Comparison of ENCODE assay signal across 8 cellular contexts in the genomic region with DNA sequence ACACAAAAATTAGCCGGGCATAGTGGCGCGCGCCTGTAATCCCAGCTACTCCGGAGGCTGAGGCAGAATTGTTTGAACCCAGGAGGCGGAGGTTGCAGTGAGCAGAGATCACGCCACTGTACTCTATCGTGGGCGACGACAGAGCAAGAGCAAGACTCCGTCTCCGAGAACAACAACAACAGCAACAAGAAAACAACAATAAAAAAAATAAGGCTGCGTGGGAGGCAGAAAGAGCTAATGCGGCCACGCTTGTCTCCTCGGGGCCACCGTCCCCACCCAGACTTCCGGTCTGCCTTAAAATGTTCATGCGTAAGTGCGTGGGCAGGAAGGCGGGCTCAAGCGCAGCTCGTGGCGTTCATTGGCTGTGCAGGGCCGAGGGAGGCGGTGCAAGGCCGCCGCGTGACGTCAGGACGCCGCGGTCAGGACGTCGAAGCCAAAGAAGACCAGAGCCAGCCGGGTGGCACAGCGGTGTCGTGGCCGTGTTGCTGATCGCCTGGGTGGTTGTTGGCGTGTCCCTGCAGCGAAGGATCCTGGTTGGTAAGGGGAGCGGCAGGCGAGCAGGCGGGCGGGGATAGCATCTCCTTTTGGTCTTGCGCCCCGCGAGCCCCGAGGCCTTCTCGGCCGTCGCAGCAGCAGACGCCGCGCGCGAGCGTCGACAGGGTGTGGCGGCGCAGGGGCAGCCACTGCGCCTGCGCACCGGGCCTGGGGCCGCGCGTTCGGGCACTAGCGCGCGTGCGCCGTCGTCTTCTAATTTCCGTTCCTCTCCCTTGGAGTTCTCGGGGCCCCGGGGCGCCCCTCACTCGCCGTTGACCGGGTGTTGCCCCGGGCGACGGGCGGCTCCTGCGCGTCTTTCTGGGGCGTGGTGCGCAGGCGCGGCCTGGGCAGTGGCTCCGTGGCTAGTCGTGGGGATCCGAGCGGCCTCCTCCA. TPM values are rescaled to one million over a fixed set of nuclear protein-coding genes. Genes with fewer than 3 reads are reported as not detected.
DNase-seq lines count a peak whose midpoint lies in the region; ATAC-seq, FAIRE-seq and TF ChIP-seq lines count a peak whose summit lies in the region.

A gene (plus strand): TSS at position 426 of the 927 bp plus-strand sequence. CDS start 2,146 bp downstream, outside the sequence.

- intact Hi-C loops in kidney (cut with DNase I): no loop called here

- TF ChIP-seq CTCF in AG09319 (IDR thresholded peaks at IDR 0.05; ENCODE audit: low read depth, low read length): no peak
- TF ChIP-seq CTCF in kidney (IDR thresholded peaks at IDR 0.05; ENCODE audit: borderline replicate concordance, extremely low read depth, insufficient read depth): no peak

- peak within 1 kb of the TSS; percentile 99 for H3K27ac ChIP-seq in kidney (ENCODE audit: low read depth in 2 of 2, low read length in 2 of 2)

- peak; percentile 91 for ATAC-seq in GM19035 (IDR thresholded peaks at IDR 0.05; ENCODE audit: unreplicated experiment)
- peak; percentile 92 for ATAC-seq in HG03354 (IDR thresholded peaks at IDR 0.05; ENCODE audit: poor library complexity, severe bottlenecking, unreplicated experiment)
- peak; percentile 91 to 94 for ATAC-seq in activated CD4-positive, CD25-positive, alpha-beta regulatory T cell treated with anti-CD3 and anti-CD28 coated beads, Interleukin-2, amount 50 U/mL, for 24 hours

- H3K9ac ChIP-seq in kidney (ENCODE audit: low read length in 2 of 2): peak within 1 kb of the TSS; percentile 94 to 97

- H3K4me3 ChIP-seq in kidney (ENCODE audit: low read length in 2 of 2): peak within 1 kb of the TSS; percentile 96 to 97

- H3K4me1 ChIP-seq in kidney (ENCODE audit: control insufficient read depth in 1 of 2, insufficient read depth in 1 of 2, low read depth in 1 of 2, low read length in 2 of 2): peaks cover 20 to 22% of the 10 kb centered on the region in 2 donors

- peaks cover 24 to 29% of the 10 kb centered on the region in 2 donors for H3K36me3 ChIP-seq in kidney (ENCODE audit: control insufficient read depth in 1 of 2, insufficient read depth in 2 of 2, low read length in 2 of 2)

- H3K9me3 ChIP-seq in kidney (ENCODE audit: control insufficient read depth in 1 of 2, low read length in 2 of 2): no peaks in the 10 kb centered on the region

- DNase-seq in AG09319 (ENCODE audit: extremely low read depth, low read depth) (peak; percentile 97), NCI-H446 treated with DMSO at 0.1 percent for 48 hours (lab: John Stamatoyannopoulos, UW) (peak; percentile 92), cerebellar cortex (ENCODE audit: low spot score) (peak; percentile 98), kidney (peak; percentile 99)
- peak; percentile 97 for DNase-seq in stimulated activated CD4-positive, alpha-beta T cell treated with anti-CD3 and anti-CD28 coated beads, Interleukin-15, amount 100 ng/mL, for 24 hours

- FAIRE-seq in kidney (lab: Jason Lieb, UNC): peak; percentile 15

RNA-seq across cellular contexts. Expression of the gene that starts here (rescaled TPM):
- 208 TPM for total RNA-seq in kidney
- 48.6 TPM for polyA plus RNA-seq in kidney (ENCODE audit: insufficient read depth, low read depth, low replicate concordance)

Comparison
In these comparisons a context has a peak if more than half of its experiments do, and no peak if none do; other contexts are left out.
1. Peak in every context shown above with its lines: DNase-seq, ATAC-seq, H3K4me3 ChIP-seq and H3K27ac ChIP-seq.